ENCODE assay signal across 23 cellular contexts in genomic region chr3:187788984-187789857, GRCh38. TPM values are rescaled to one million over a fixed set of nuclear protein-coding genes. Genes with fewer than 3 reads are reported as not detected.
DNase-seq lines count a peak whose midpoint lies in the region; ATAC-seq and TF ChIP-seq lines count a peak whose summit lies in the region.
"Had no signal": no experiment of that assay in that cellular context is flagged by ENCODE, and none has a peak within 500 bp of the region (broad histone marks: within the 10 kb centered on the region; RNA-seq: fewer than 3 reads in every experiment).

No MANE protein-coding gene starts in this region.

- intact Hi-C loops in activated CD4-positive, alpha-beta memory T cell treated with anti-CD3 and anti-CD28 coated beads for 36 hours (cut with micrococcal nuclease), result loop anchor here (1.0 kb wide), 2 partner anchors 11 to 12 kb away; no protein-coding TSS in a partner anchor

- no peaks in the 10 kb centered on the region for H4K20me1 ChIP-seq in DOHH2 (ENCODE audit: control insufficient read depth, insufficient read depth, low read depth, low read length)
- H4K20me1 ChIP-seq in OCI-LY1 (ENCODE audit: insufficient read depth, low read length), result no peaks in the 10 kb centered on the region

- no peak overlapping the region for H3K9ac ChIP-seq in OCI-LY1 (ENCODE audit: low read length)

- no peaks in the 10 kb centered on the region for H3K9me3 Mint-ChIP-seq in activated CD4-positive, alpha-beta memory T cell treated with anti-CD3 and anti-CD28 coated beads for 36 hours
- peaks cover 4% of the 10 kb centered on the region for H3K9me3 Mint-ChIP-seq in activated CD4-positive, alpha-beta memory T cell treated with anti-CD3 and anti-CD28 coated beads, Interleukin-2, amount 10 ng/mL, durations not matched to agents 7 days and 5 days
- H3K9me3 Mint-ChIP-seq: activated naive CD4-positive, alpha-beta T cell treated with anti-CD3 and anti-CD28 coated beads, Interleukin-2, amount 50 U/mL, for 24 hours had no signal

- no peaks in the 10 kb centered on the region for H3K36me3 ChIP-seq in DOHH2 (ENCODE audit: control insufficient read depth, low read length)
- H3K36me3 ChIP-seq in OCI-LY1 (ENCODE audit: insufficient read depth, low read length), result no peaks in the 10 kb centered on the region; the same call in 1 of the 2 replicates
- no peaks in the 10 kb centered on the region for H3K36me3 ChIP-seq in neutrophil
- H3K36me3 ChIP-seq: ascending aorta, cardiac muscle cell, colonic mucosa, left ventricle myocardium inferior, SJCRH30, upper lobe of right lung had no signal

- H3K27me3 Mint-ChIP-seq in activated CD4-positive, alpha-beta memory T cell treated with anti-CD3 and anti-CD28 coated beads for 36 hours, result no peaks in the 10 kb centered on the region
- H3K27me3 Mint-ChIP-seq in activated CD4-positive, alpha-beta memory T cell treated with anti-CD3 and anti-CD28 coated beads, Interleukin-2, amount 10 ng/mL, durations not matched to agents 7 days and 5 days, result no peaks in the 10 kb centered on the region
- H3K27me3 Mint-ChIP-seq: activated naive CD4-positive, alpha-beta T cell treated with anti-CD3 and anti-CD28 coated beads, Interleukin-2, amount 50 U/mL, for 24 hours had no signal

- no peak for ATAC-seq in HG02884 (IDR thresholded peaks at IDR 0.05; ENCODE audit: unreplicated experiment)
- ATAC-seq: upper lobe of right lung had no signal

- H3F3A ChIP-seq in DOHH2 (ENCODE audit: control insufficient read depth, insufficient read depth) (peaks cover 11% of the 10 kb centered on the region), OCI-LY1 (ENCODE audit: insufficient read depth, low read length) (no peaks in the 10 kb centered on the region)

- H3K4me3 ChIP-seq in DOHH2 (ENCODE audit: low read length) (no peak overlapping the region; the same call in 1 of the 2 replicates), OCI-LY1 (ENCODE audit: low read depth, low read length, poor library complexity, severe bottlenecking) (no peak overlapping the region), neutrophil (ENCODE audit: low read depth in 1 of 2, low read length in 1 of 2) (no peak overlapping the region)
- H3K4me3 ChIP-seq: ascending aorta, cardiac muscle cell, colonic mucosa, left ventricle myocardium inferior, SJCRH30, upper lobe of right lung had no signal

- no peaks in the 10 kb centered on the region for H3K79me2 ChIP-seq in DOHH2 (ENCODE audit: control insufficient read depth, low read length)
- H3K79me2 ChIP-seq in OCI-LY1 (ENCODE audit: insufficient read depth, low read length), result no peaks in the 10 kb centered on the region

- H3K27ac ChIP-seq in DOHH2 (ENCODE audit: low read depth, low read length) (peak overlapping the region; percentile 45), OCI-LY1 (ENCODE audit: low read depth, low read length, poor library complexity, severe bottlenecking) (no peak overlapping the region), neutrophil (peak overlapping the region; percentile 79)
- H3K27ac ChIP-seq: ascending aorta, cardiac muscle cell, colonic mucosa, epithelial cell of prostate, HL-60, left ventricle myocardium inferior, SJCRH30, upper lobe of right lung had no signal

- H3K9me3 ChIP-seq in DOHH2 (ENCODE audit: control insufficient read depth, insufficient read depth, low read length) (no peaks in the 10 kb centered on the region), OCI-LY1 (ENCODE audit: low read length) (no peaks in the 10 kb centered on the region), neutrophil (no peaks in the 10 kb centered on the region)
- H3K9me3 ChIP-seq: ascending aorta, colonic mucosa, left ventricle myocardium inferior, SJCRH30, upper lobe of right lung had no signal

- peak overlapping the region; percentile 61; the same call in 1 of the 2 replicates for H2AFZ ChIP-seq in OCI-LY1 (ENCODE audit: low read length)

- CTCF ChIA-PET in activated CD4-positive, alpha-beta memory T cell treated with anti-CD3 and anti-CD28 coated beads for 36 hours (lab: Charles Lee), result interaction anchor here (0.7 to 1.4 kb wide), 3 partner anchors 13 to 50 kb away, joined by 3 to 7 read pairs (median 4); no protein-coding TSS in a partner anchor
- CTCF ChIA-PET in activated CD4-positive, alpha-beta memory T cell treated with anti-CD3 and anti-CD28 coated beads, Interleukin-2, amount 10 ng/mL, durations not matched to agents 7 days and 5 days (lab: Charles Lee), result no interaction called here

- H3K4me2 ChIP-seq in DOHH2 (ENCODE audit: low read length) (peak overlapping the region; percentile 38), OCI-LY1 (ENCODE audit: low read length) (peak overlapping the region; percentile 7; the same call in 1 of the 2 replicates)

- H3K36me3 Mint-ChIP-seq in activated CD4-positive, alpha-beta memory T cell treated with anti-CD3 and anti-CD28 coated beads for 36 hours, result no peaks in the 10 kb centered on the region
- peaks cover 38% of the 10 kb centered on the region for H3K36me3 Mint-ChIP-seq in activated CD4-positive, alpha-beta memory T cell treated with anti-CD3 and anti-CD28 coated beads, Interleukin-2, amount 10 ng/mL, durations not matched to agents 7 days and 5 days (ENCODE audit: low read depth)
- H3K36me3 Mint-ChIP-seq: activated naive CD4-positive, alpha-beta T cell treated with anti-CD3 and anti-CD28 coated beads, Interleukin-2, amount 50 U/mL, for 24 hours had no signal

- no peak overlapping the region for H3K4me3 Mint-ChIP-seq in activated CD4-positive, alpha-beta memory T cell treated with anti-CD3 and anti-CD28 coated beads for 36 hours
- H3K4me3 Mint-ChIP-seq in activated CD4-positive, alpha-beta memory T cell treated with anti-CD3 and anti-CD28 coated beads, Interleukin-2, amount 10 ng/mL, durations not matched to agents 7 days and 5 days, result no peak overlapping the region
- H3K4me3 Mint-ChIP-seq: activated naive CD4-positive, alpha-beta T cell treated with anti-CD3 and anti-CD28 coated beads, Interleukin-2, amount 50 U/mL, for 24 hours had no signal

- H3K9me2 ChIP-seq in DOHH2 (replicated peaks; ENCODE audit: control insufficient read depth, low read length) (no peaks in the 10 kb centered on the region), OCI-LY1 (ENCODE audit: low read depth, low read length) (no peaks in the 10 kb centered on the region)

- POLR2A ChIA-PET in activated CD4-positive, alpha-beta memory T cell treated with anti-CD3 and anti-CD28 coated beads for 36 hours (lab: Charles Lee), result interaction anchor here (0.8 to 1.4 kb wide), 3 partner anchors 11 to 42 kb away, joined by 3 to 10 read pairs (median 3); no protein-coding TSS in a partner anchor
- POLR2A ChIA-PET in activated CD4-positive, alpha-beta memory T cell treated with anti-CD3 and anti-CD28 coated beads, Interleukin-2, amount 10 ng/mL, durations not matched to agents 7 days and 5 days (lab: Charles Lee), result interaction anchor here (0.9 to 1.3 kb wide), 5 partner anchors 9 to 20 kb away, joined by 3 to 6 read pairs (median 4); no protein-coding TSS in a partner anchor

- H3K4me1 ChIP-seq in DOHH2 (ENCODE audit: control insufficient read depth, low read length), result peaks cover 23% of the 10 kb centered on the region
- peaks cover 13% of the 10 kb centered on the region for H3K4me1 ChIP-seq in OCI-LY1 (ENCODE audit: insufficient read depth, low read length, severe bottlenecking)
- peaks cover 18 to 21% of the 10 kb centered on the region in 2 experiments for H3K4me1 ChIP-seq in neutrophil (ENCODE audit: control insufficient read depth in 1 of 2, insufficient read depth in 1 of 2, low read depth in 1 of 2, low read length in 1 of 2)
- H3K4me1 ChIP-seq: ascending aorta, colonic mucosa, SJCRH30, upper lobe of right lung had no signal

- TF ChIP-seq CTCF in DOHH2 (IDR thresholded peaks at IDR 0.05; ENCODE audit: low read depth, low read length, poor library complexity, severe bottlenecking) (no peak), OCI-LY1 (IDR thresholded peaks at IDR 0.05; ENCODE audit: low read length) (no peak), neutrophil (IDR thresholded peaks at IDR 0.05) (no peak)

- no peaks in the 10 kb centered on the region for H3K27me3 ChIP-seq in DOHH2 (ENCODE audit: control insufficient read depth, low read length)
- no peaks in the 10 kb centered on the region for H3K27me3 ChIP-seq in OCI-LY1 (ENCODE audit: insufficient read depth, low read length)
- H3K27me3 ChIP-seq in neutrophil, result no peaks in the 10 kb centered on the region
- H3K27me3 ChIP-seq: ascending aorta, cardiac muscle cell, colonic mucosa, SJCRH30, upper lobe of right lung had no signal

- H3K4me1 Mint-ChIP-seq in activated CD4-positive, alpha-beta memory T cell treated with anti-CD3 and anti-CD28 coated beads for 36 hours (ENCODE audit: low read depth), result peaks cover 23% of the 10 kb centered on the region
- H3K4me1 Mint-ChIP-seq in activated CD4-positive, alpha-beta memory T cell treated with anti-CD3 and anti-CD28 coated beads, Interleukin-2, amount 10 ng/mL, durations not matched to agents 7 days and 5 days, result peaks cover 22% of the 10 kb centered on the region

- DNase-seq in activated CD4-positive, alpha-beta memory T cell treated with anti-CD3 and anti-CD28 coated beads for 36 hours, result peak; percentile 45
- DNase-seq in activated CD4-positive, alpha-beta memory T cell treated with anti-CD3 and anti-CD28 coated beads, Interleukin-2, amount 10 ng/mL, durations not matched to agents 7 days and 5 days, result no peak
- no peak for DNase-seq in UCSD-AML1 (lab: John Stamatoyannopoulos, UW; ENCODE audit: unreplicated experiment)
- no peak for DNase-seq in HUDEP-2 (lab: John Stamatoyannopoulos, UW; ENCODE audit: unreplicated experiment in 76 of 76)
- DNase-seq: colonic mucosa; effector CD8-positive, alpha-beta T cell; left ventricle myocardium inferior; NCI-H1048; NCI-H1694 treated with DMSO at 0.1 percent for 48 hours; NCI-H2171; NCI-H524; occipital lobe; SJCRH30; upper lobe of right lung had no signal

- peak overlapping the region; percentile 77 for H3K27ac Mint-ChIP-seq in activated CD4-positive, alpha-beta memory T cell treated with anti-CD3 and anti-CD28 coated beads for 36 hours
- no peak overlapping the region for H3K27ac Mint-ChIP-seq in activated CD4-positive, alpha-beta memory T cell treated with anti-CD3 and anti-CD28 coated beads, Interleukin-2, amount 10 ng/mL, durations not matched to agents 7 days and 5 days
- H3K27ac Mint-ChIP-seq: activated naive CD4-positive, alpha-beta T cell treated with anti-CD3 and anti-CD28 coated beads, Interleukin-2, amount 50 U/mL, for 24 hours had no signal

RNA-seq across cellular contexts. Expression of gene BCL6, which starts 44.0 kb away (rescaled TPM):
- total RNA-seq in activated CD4-positive, alpha-beta memory T cell treated with anti-CD3 and anti-CD28 coated beads for 36 hours, result 10 to 100 TPM; 41.4 to 51.3 TPM
- total RNA-seq in activated CD4-positive, alpha-beta memory T cell treated with anti-CD3 and anti-CD28 coated beads, Interleukin-2, amount 10 ng/mL, durations not matched to agents 7 days and 5 days, result 10 to 100 TPM; 30.4 to 33.4 TPM
